3 cellular contexts compared by ENCODE assay signal in genomic region chr2:84204995-84205394, GRCh38.
TF ChIP-seq lines count a peak whose summit lies in the region.

No MANE protein-coding gene starts in this region.

TF ChIP-seq in HepG2, 621 proteins besides CTCF, POLR2A, EP300 and RAD21:
- peak; percentile 87 for TF ChIP-seq CEBPB (IDR thresholded peaks at IDR 0.05; ENCODE audit: borderline replicate concordance, low read depth, low read length)
- peak; percentile 42; the same call in 1 of the 2 replicates for TF ChIP-seq CEBPG (CRISPR knock-in tag; IDR thresholded peaks at IDR 0.05)
- no peak for TF ChIP-seq LRRFIP1 (CRISPR knock-in tag; conservative IDR thresholded peaks at IDR 0.05)

TF ChIP-seq in Ishikawa, 13 proteins besides CTCF, POLR2A, EP300 and RAD21:
- TF ChIP-seq FOXM1 (IDR thresholded peaks at IDR 0.05; ENCODE audit: borderline replicate concordance, low read depth) (no peak), YY1 (IDR thresholded peaks at IDR 0.05; ENCODE audit: low read depth) (no peak), CEBPB (IDR thresholded peaks at IDR 0.05) (peak; percentile 57; the same call in 1 of the 2 replicates)

TF ChIP-seq in H1, 55 proteins besides CTCF, POLR2A, EP300 and RAD21:
- peak; percentile 92 for TF ChIP-seq CEBPB (IDR thresholded peaks at IDR 0.05; ENCODE audit: low read depth, low read length)
- TF ChIP-seq KDM1A (IDR thresholded peaks at IDR 0.05; ENCODE audit: borderline replicate concordance, low read length): no peak
TF ChIP-seq in H1: peak in this region for 1.
